Comparison of ENCODE assay signal across 9 cellular contexts in genomic region chr1:151130837-151131586, GRCh38. TPM values are rescaled to one million over a fixed set of nuclear protein-coding genes. Genes with fewer than 3 reads are reported as not detected.
DNase-seq lines count a peak whose midpoint lies in the region; ATAC-seq and TF ChIP-seq lines count a peak whose summit lies in the region.
"Had no signal": no experiment of that assay in that cellular context is flagged by ENCODE, and none has a peak within 500 bp of the region (broad histone marks: within the 10 kb centered on the region; RNA-seq: fewer than 3 reads in every experiment).

No MANE protein-coding gene starts in this region.

- peak overlapping the region in 34 of 59 donors; percentile 2 to 76 (median 46) for H3K27ac ChIP-seq in dorsolateral prefrontal cortex

- no peak for TF ChIP-seq POLR2A in lower leg skin (IDR thresholded peaks at IDR 0.05)

- H3K4me3 ChIP-seq in dorsolateral prefrontal cortex (peak overlapping the region in 58 of 59 donors; percentile 1 to 63 (median 46)), lower leg skin (ENCODE audit: low read depth, poor library complexity, severe bottlenecking) (no peak overlapping the region)

- DNase-seq in DMS53 treated with DMSO at 0.1 percent for 48 hours (lab: John Stamatoyannopoulos, UW; ENCODE audit: unreplicated experiment), result peak; percentile 81
- peak; percentile 60 to 78 for DNase-seq in activated CD4-positive, alpha-beta T cell treated with anti-CD3 and anti-CD28 coated beads, Interleukin-2, amount 50 U/mL, for 24 hours (ENCODE audit: low read depth in 1 of 2, low spot score in 1 of 2)
- peak; percentile 45 to 94 (median 82) for DNase-seq in dorsolateral prefrontal cortex
- peak; percentile 84 to 96 for DNase-seq in lower leg skin (ENCODE audit: low spot score in 2 of 2)
- peak; percentile 63 to 72 for DNase-seq in stimulated activated CD4-positive, alpha-beta T cell treated with anti-CD3 and anti-CD28 coated beads, Interleukin-2, amount 100 ng/mL, for 48 hours
- DNase-seq in T1000 (lab: John Stamatoyannopoulos, UW), result no peak

- TF ChIP-seq CTCF in dorsolateral prefrontal cortex (IDR thresholded peaks at IDR 0.05 in 54 of 56, conservative IDR thresholded peaks at IDR 0.05 in 2 of 56; ENCODE audit: low read depth in 1 of 56, partially characterized antibody in 56 of 56), result no peak
- TF ChIP-seq CTCF in lower leg skin (IDR thresholded peaks at IDR 0.05), result no peak

- WGBS in lower leg skin, 2 donors, result 13 to 14% methylated on average over 31 to 43 of the region's 48 CpGs

- ATAC-seq in HG02763 (IDR thresholded peaks at IDR 0.05; ENCODE audit: unreplicated experiment), result peak; percentile 60
- ATAC-seq in HG02870 (IDR thresholded peaks at IDR 0.05; ENCODE audit: unreplicated experiment), result no peak

- intact Hi-C loops in dorsolateral prefrontal cortex (cut with DNase I) (no loop called here), lower leg skin (cut with DNase I; ENCODE audit: low total_unique reads) (no loop called here)

- no peaks in the 10 kb centered on the region for H3K27me3 ChIP-seq in dorsolateral prefrontal cortex

RNA-seq across cellular contexts. Expression of gene SEMA6C, which starts 15.4 kb away (rescaled TPM):
- 10 to 100 TPM; 12.8 to 41.0 (median 24.6) TPM for total RNA-seq in dorsolateral prefrontal cortex
- total RNA-seq in lower leg skin, result 10 to 100 TPM in 2 of 4 donors, 1 to 10 TPM in 2; 9.7 to 30.4 (median 14.3) TPM

RNA-seq across cellular contexts. Expression of gene TNFAIP8L2, which starts 25.4 kb away (rescaled TPM):
- total RNA-seq in dorsolateral prefrontal cortex (1 to 10 TPM in 102 of 120 experiments, under 1 TPM in 14, not detected in 4; 0.40 to 6.4 (median 1.9) TPM), lower leg skin (1 to 10 TPM; 1.2 to 5.6 (median 3.0) TPM)
- total RNA-seq: LHCN-M2 had no signal

RNA-seq across cellular contexts. Expression of gene LYSMD1, which starts 34.7 kb away (rescaled TPM):
- total RNA-seq in dorsolateral prefrontal cortex, result 10 to 100 TPM; 11.8 to 24.4 (median 17.1) TPM
- total RNA-seq in lower leg skin, result 10 to 100 TPM in 3 of 4 donors, 1 to 10 TPM in 1; 9.2 to 16.1 (median 11.8) TPM

RNA-seq across cellular contexts. Expression of gene SCNM1, which starts 34.9 kb away (rescaled TPM):
- total RNA-seq in dorsolateral prefrontal cortex, result 10 to 100 TPM; 20.8 to 38.5 (median 28.7) TPM
- 10 to 100 TPM; 24.1 to 38.8 (median 27.3) TPM for total RNA-seq in lower leg skin

RNA-seq across cellular contexts. Expression of gene TMOD4, which starts 44.8 kb away (rescaled TPM):
- 1 to 10 TPM in 27 of 120 experiments, under 1 TPM in 7, not detected in 86; 0.60 to 2.8 (median 1.3) TPM for total RNA-seq in dorsolateral prefrontal cortex
- total RNA-seq in lower leg skin, result under 1 TPM in 1 of 4 donors, not detected in 3; 0.49 TPM
